In the genomic region with DNA sequence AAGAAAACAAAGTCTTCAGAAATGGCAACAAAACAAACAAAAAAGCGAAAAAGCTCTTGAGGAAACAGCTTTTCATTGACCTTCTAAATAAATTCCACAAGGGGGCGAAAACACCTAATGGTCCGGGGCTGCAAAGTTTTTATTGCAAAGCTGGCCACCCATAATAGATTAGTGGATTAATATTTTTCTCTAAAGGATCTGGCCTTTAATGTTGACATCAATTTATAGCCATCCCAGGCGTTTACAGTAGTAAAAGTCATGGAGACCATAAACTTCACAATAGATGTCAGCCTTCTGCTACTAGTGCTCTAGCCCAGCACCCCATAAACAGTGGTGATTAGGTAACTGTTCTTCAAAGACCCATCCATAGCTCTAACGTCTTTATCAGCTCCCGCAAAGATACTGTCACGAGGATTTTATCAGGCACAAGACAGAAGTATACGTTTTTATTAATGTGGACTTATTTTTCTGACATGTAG, we compare ENCODE assay signal across 8 cellular contexts. TPM values are rescaled to one million over a fixed set of nuclear protein-coding genes. Genes with fewer than 3 reads are reported as not detected.
DNase-seq lines count a peak whose midpoint lies in the region; ATAC-seq and TF ChIP-seq lines count a peak whose summit lies in the region.

No MANE protein-coding gene starts in this region.

- TF ChIP-seq RAD21 in SK-N-SH (IDR thresholded peaks at IDR 0.05; ENCODE audit: low read length), result peak; percentile 81

- peak overlapping the region; percentile 49 for H3K27ac Mint-ChIP-seq in activated CD4-positive, alpha-beta T cell treated with anti-CD3 and anti-CD28 coated beads for 36 hours
- peak overlapping the region; percentile 98 for H3K27ac Mint-ChIP-seq in endodermal cell
- peak overlapping the region; percentile 57 to 98 for H3K27ac Mint-ChIP-seq in natural killer cell treated with Interleukin-12 subunit alpha and Interleukin-12 subunit beta and Interleukin-15 and Interleukin-18, amount 100 ng/mL, for 72 hours

- peak; percentile 32 for DNase-seq in activated CD4-positive, alpha-beta T cell treated with anti-CD3 and anti-CD28 coated beads for 36 hours
- no peak for DNase-seq in activated CD4-positive, alpha-beta T cell treated with anti-CD3 and anti-CD28 coated beads, Interleukin-2, amount 50 U/mL, for 4 hours
- peak; percentile 54 for DNase-seq in LoVo (ENCODE audit: low spot score)
- peak; percentile 54 for DNase-seq in SK-N-SH
- DNase-seq in endodermal cell, result peak; percentile 50
- DNase-seq in natural killer cell treated with Interleukin-12 subunit alpha and Interleukin-12 subunit beta and Interleukin-15 and Interleukin-18, amount 100 ng/mL, for 72 hours (ENCODE audit: low spot score), result no peak

- H3K36me3 ChIP-seq in SK-N-SH (replicated peaks in 1 of 2; ENCODE audit: control insufficient read depth in 1 of 2, insufficient read depth in 2 of 2, low read length in 1 of 2), result peaks cover 18 to 27% of the 10 kb centered on the region in 2 experiments
- H3K36me3 ChIP-seq in endodermal cell (ENCODE audit: control insufficient read depth, insufficient read depth, low read length), result peaks cover 22% of the 10 kb centered on the region

- H3K79me2 ChIP-seq in SK-N-SH (ENCODE audit: insufficient read depth), result peaks cover 40% of the 10 kb centered on the region

- H3K27me3 ChIP-seq in SK-N-SH (ENCODE audit: insufficient read depth), result no peaks in the 10 kb centered on the region
- no peaks in the 10 kb centered on the region for H3K27me3 ChIP-seq in endodermal cell (ENCODE audit: control insufficient read depth, insufficient read depth, low read length, poor library complexity, severe bottlenecking)

- H3K9ac ChIP-seq in SK-N-SH (no peak overlapping the region), endodermal cell (ENCODE audit: extremely low read depth, low read length, poor library complexity, severe bottlenecking) (peak overlapping the region; percentile 73)

- H3K36me3 Mint-ChIP-seq in activated CD4-positive, alpha-beta T cell treated with anti-CD3 and anti-CD28 coated beads for 36 hours (ENCODE audit: low read depth), result peaks cover 30% of the 10 kb centered on the region
- H3K36me3 Mint-ChIP-seq in endodermal cell (ENCODE audit: low read depth), result peaks cover 19% of the 10 kb centered on the region
- peaks cover 7% of the 10 kb centered on the region for H3K36me3 Mint-ChIP-seq in natural killer cell treated with Interleukin-12 subunit alpha and Interleukin-12 subunit beta and Interleukin-15 and Interleukin-18, amount 100 ng/mL, for 72 hours

- intact Hi-C loops in activated CD4-positive, alpha-beta T cell treated with anti-CD3 and anti-CD28 coated beads for 36 hours (cut with DNase I, micrococcal nuclease), result loop anchor here (2.0 to 10.0 kb wide), 8 partner anchors 342 to 1555 kb away; a partner anchor contains a TSS

- H3K27ac ChIP-seq in SK-N-SH (ENCODE audit: low read depth in 2 of 2, low read length in 1 of 2) (peak overlapping the region; percentile 76 to 91; a peak in 3 of 4 replicates), endodermal cell (ENCODE audit: low read depth, low read length) (peak overlapping the region; percentile 96)

- POLR2A ChIA-PET in activated CD4-positive, alpha-beta T cell treated with anti-CD3 and anti-CD28 coated beads for 36 hours (lab: Charles Lee), result interaction anchor here (0.6 to 1.4 kb wide), 5 partner anchors 14 to 233 kb away, joined by 4 to 11 read pairs (median 5); no protein-coding TSS in a partner anchor
- POLR2A ChIA-PET in SK-N-SH (lab: Yijun Ruan, JAX), result no interaction called here

- H3K9me3 Mint-ChIP-seq in activated CD4-positive, alpha-beta T cell treated with anti-CD3 and anti-CD28 coated beads for 36 hours (ENCODE audit: low read depth), result no peaks in the 10 kb centered on the region
- H3K9me3 Mint-ChIP-seq in endodermal cell, result no peaks in the 10 kb centered on the region
- H3K9me3 Mint-ChIP-seq in natural killer cell treated with Interleukin-12 subunit alpha and Interleukin-12 subunit beta and Interleukin-15 and Interleukin-18, amount 100 ng/mL, for 72 hours, result no peaks in the 10 kb centered on the region

- H4K20me1 ChIP-seq in SK-N-SH (ENCODE audit: insufficient read depth), result peaks cover 31% of the 10 kb centered on the region

- TF ChIP-seq CTCF in SK-N-SH (IDR thresholded peaks at IDR 0.05), result peak; percentile 75
- TF ChIP-seq CTCF in endodermal cell (conservative IDR thresholded peaks at IDR 0.05), result peak; percentile 90

- CTCF ChIA-PET in activated CD4-positive, alpha-beta T cell treated with anti-CD3 and anti-CD28 coated beads for 36 hours (lab: Charles Lee), result interaction anchor here (0.7 to 7.7 kb wide), 45 partner anchors 9 to 625 kb away, joined by 3 to 94 read pairs (median 4); no protein-coding TSS in a partner anchor
- CTCF ChIA-PET in SK-N-SH (lab: Yijun Ruan, JAX), result interaction anchor here (0.6 to 2.2 kb wide), 28 partner anchors 9 to 1552 kb away, joined by 3 to 20 read pairs (median 3); no protein-coding TSS in a partner anchor

- H3K4me1 ChIP-seq in SK-N-SH (ENCODE audit: control insufficient read depth in 1 of 2, insufficient read depth in 2 of 2, low read depth in 1 of 2, low read length in 1 of 2) (peaks cover 9 to 30% of the 10 kb centered on the region in 2 experiments), endodermal cell (ENCODE audit: control insufficient read depth, insufficient read depth, low read length) (peaks cover 16% of the 10 kb centered on the region)

- H2AFZ ChIP-seq in SK-N-SH (ENCODE audit: low read depth), result no peak overlapping the region

- peak overlapping the region; percentile 85; the same call in 1 of the 2 replicates for H3K4me2 ChIP-seq in SK-N-SH

- H3K27me3 Mint-ChIP-seq in activated CD4-positive, alpha-beta T cell treated with anti-CD3 and anti-CD28 coated beads for 36 hours, result no peaks in the 10 kb centered on the region
- H3K27me3 Mint-ChIP-seq in endodermal cell (ENCODE audit: insufficient read depth), result peaks cover 2% of the 10 kb centered on the region
- H3K27me3 Mint-ChIP-seq in natural killer cell treated with Interleukin-12 subunit alpha and Interleukin-12 subunit beta and Interleukin-15 and Interleukin-18, amount 100 ng/mL, for 72 hours, result peaks cover 0 to 2% of the 10 kb centered on the region in 2 donors

- H3K9me3 ChIP-seq in SK-N-SH (no peaks in the 10 kb centered on the region), endodermal cell (ENCODE audit: control insufficient read depth, low read length) (no peaks in the 10 kb centered on the region)

- no peak for ATAC-seq in activated CD4-positive, alpha-beta T cell treated with anti-CD3 and anti-CD28 coated beads for 36 hours
- no peak for ATAC-seq in natural killer cell treated with Interleukin-12 subunit alpha and Interleukin-12 subunit beta and Interleukin-15 and Interleukin-18, amount 100 ng/mL, for 72 hours
- ATAC-seq in HG03097 (IDR thresholded peaks at IDR 0.05; ENCODE audit: low FRiP score, unreplicated experiment) (no peak), GM19023 (IDR thresholded peaks at IDR 0.05; ENCODE audit: unreplicated experiment) (no peak)

- H3K4me3 ChIP-seq in SK-N-SH (ENCODE audit: low read depth in 2 of 2, low read length in 1 of 2) (peak overlapping the region in 1 of 2 experiments; percentile 31; a peak in 1 of 4 replicates), endodermal cell (ENCODE audit: low read length) (peak overlapping the region; percentile 73)

- H3F3A ChIP-seq in SK-N-SH (replicated peaks; ENCODE audit: insufficient read depth), result peaks cover 45% of the 10 kb centered on the region

- WGBS in SK-N-SH (ENCODE audit: low lambda C conversion rate), result 8% methylated on average over 8 of the region's 8 CpGs
- WGBS in endodermal cell (ENCODE audit: insufficient coverage in 1 of 2, insufficient read length in 1 of 2), 2 experiments, result 7 to 9% methylated on average over 5 to 8 of the region's 8 CpGs

- no peaks in the 10 kb centered on the region for H3K9me2 ChIP-seq in SK-N-SH

- peak overlapping the region; percentile 12 for H3K4me3 Mint-ChIP-seq in activated CD4-positive, alpha-beta T cell treated with anti-CD3 and anti-CD28 coated beads for 36 hours
- no peak overlapping the region for H3K4me3 Mint-ChIP-seq in endodermal cell
- no peak overlapping the region for H3K4me3 Mint-ChIP-seq in natural killer cell treated with Interleukin-12 subunit alpha and Interleukin-12 subunit beta and Interleukin-15 and Interleukin-18, amount 100 ng/mL, for 72 hours

- TF ChIP-seq EP300 in SK-N-SH (IDR thresholded peaks at IDR 0.05; ENCODE audit: borderline replicate concordance in 1 of 2, low read depth in 1 of 2, low read length in 1 of 2), result no peak

- H3K4me1 Mint-ChIP-seq in activated CD4-positive, alpha-beta T cell treated with anti-CD3 and anti-CD28 coated beads for 36 hours, result peaks cover 39% of the 10 kb centered on the region
- peaks cover 49% of the 10 kb centered on the region for H3K4me1 Mint-ChIP-seq in endodermal cell
- H3K4me1 Mint-ChIP-seq in natural killer cell treated with Interleukin-12 subunit alpha and Interleukin-12 subunit beta and Interleukin-15 and Interleukin-18, amount 100 ng/mL, for 72 hours (ENCODE audit: low read depth in 2 of 2), result peaks cover 26 to 28% of the 10 kb centered on the region in 2 donors

TF ChIP-seq in SK-N-SH, 30 proteins besides CTCF, POLR2A, EP300 and RAD21 (continues in another document):
- TF ChIP-seq EZH2phosphoT487 (IDR thresholded peaks at IDR 0.05; ENCODE audit: borderline replicate concordance, low read depth) (no peak), YY1 (IDR thresholded peaks at IDR 0.05; ENCODE audit: low read depth) (no peak), TCF12 (IDR thresholded peaks at IDR 0.05) (no peak; the same call in 1 of the 2 replicates), RFX5 (IDR thresholded peaks at IDR 0.05; ENCODE audit: low read length) (no peak), TEAD4 (IDR thresholded peaks at IDR 0.05; ENCODE audit: borderline replicate concordance, insufficient read depth) (0 out of 2 replicates have a peak, but pooled peaks have one; percentile 7), GABPA (IDR thresholded peaks at IDR 0.05; ENCODE audit: low read depth) (no peak), SMC3 (IDR thresholded peaks at IDR 0.05; ENCODE audit: low read depth, low read length) (peak; percentile 57), CHD2 (IDR thresholded peaks at IDR 0.05; ENCODE audit: low read length, partially characterized antibody) (no peak), NFIC (IDR thresholded peaks at IDR 0.05; ENCODE audit: borderline replicate concordance) (no peak), SIN3A (IDR thresholded peaks at IDR 0.05; ENCODE audit: borderline replicate concordance, low read depth, low read length) (0 out of 2 replicates have a peak, but pooled peaks have one; percentile 16)

RNA-seq across cellular contexts. Expression of a gene that starts 4.8 kb away (rescaled TPM):
- total RNA-seq in activated CD4-positive, alpha-beta T cell treated with anti-CD3 and anti-CD28 coated beads for 36 hours, result 10 to 100 TPM; 45.1 to 58.1 TPM
- 159 and 173 TPM in 2 replicates for polyA plus RNA-seq in SK-N-SH (2012; rRNA removed)
- polyA plus RNA-seq in SK-N-SH (2012; cell fraction: cytosol; rRNA removed), result 133 and 135 TPM in 2 replicates
- 156 and 252 TPM in 2 replicates for polyA plus RNA-seq in SK-N-SH (2012; cell fraction: nucleus; rRNA removed)
- total RNA-seq in endodermal cell, result 100 to 1,000 TPM in 1 of 2 donors, 10 to 100 TPM in 1; 80.2 to 118 TPM
- polyA plus RNA-seq in endodermal cell (2013, experiment 1 of 2), result 210 TPM
- polyA plus RNA-seq in endodermal cell (2013, experiment 2 of 2), result 179 TPM
- total RNA-seq in natural killer cell treated with Interleukin-12 subunit alpha and Interleukin-12 subunit beta and Interleukin-15 and Interleukin-18, amount 100 ng/mL, for 72 hours, result 10 to 100 TPM; 39.0 to 53.5 TPM

Comparison
In these comparisons a context has a peak if more than half of its experiments do, and no peak if none do; other contexts are left out.
1. DNase-seq: peak in activated CD4-positive, alpha-beta T cell treated with anti-CD3 and anti-CD28 coated beads for 36 hours (single experiment), LoVo (single experiment), SK-N-SH (single experiment) and endodermal cell (single experiment); none in activated CD4-positive, alpha-beta T cell treated with anti-CD3 and anti-CD28 coated beads, Interleukin-2, amount 50 U/mL, for 4 hours (0 of 2) and natural killer cell treated with Interleukin-12 subunit alpha and Interleukin-12 subunit beta and Interleukin-15 and Interleukin-18, amount 100 ng/mL, for 72 hours (single experiment).
2. Peak in every context shown above with its lines, with median percentiles within 50 percentile points of each other: H3K27ac Mint-ChIP-seq.